ENCODE assay signal across 8 cellular contexts in genomic region chr5:96431376-96432244, GRCh38. TPM values are rescaled to one million over a fixed set of nuclear protein-coding genes. Genes with fewer than 3 reads are reported as not detected.
A peak's percentile ranks its signal among the peaks of the same experiment; 100 is the strongest.
DNase-seq lines count a peak whose midpoint lies in the region; ATAC-seq and FAIRE-seq lines count a peak whose summit lies in the region.

No MANE protein-coding gene starts in this region.

- no peak for ATAC-seq in HG02678 (IDR thresholded peaks at IDR 0.05; ENCODE audit: unreplicated experiment)

- DNase-seq in GM18507 (ENCODE audit: extremely low spot score, insufficient read length, low read depth) (no peak), NCI-H2107 treated with DMSO at 0.1 percent for 48 hours (lab: John Stamatoyannopoulos, UW; ENCODE audit: unreplicated experiment) (peak; percentile 34), dermis blood vessel endothelial cell (peak; percentile 28), renal cortical epithelial cell (ENCODE audit: low read depth) (peak; percentile 3), SIG-M5 (lab: John Stamatoyannopoulos, UW) (no peak)
- no peak for DNase-seq in activated CD4-positive, CD25-positive, alpha-beta regulatory T cell (lab: John Stamatoyannopoulos, UW)
- no peak for DNase-seq in activated CD4-positive, alpha-beta T cell treated with anti-CD3 and anti-CD28 coated beads, Interleukin-2, amount 50 U/mL, for 1 hour

- FAIRE-seq in GM18507 (lab: Jason Lieb, UNC): peak; percentile 63

RNA-seq across cellular contexts. Expression of gene PCSK1, which starts 1.4 kb away (rescaled TPM):
- total RNA-seq in dermis blood vessel endothelial cell: 0.51 TPM in 2 replicates
- total RNA-seq in renal cortical epithelial cell: not detected in 2 replicates

Comparison
In these comparisons a context has a peak if more than half of its experiments do, and no peak if none do; other contexts are left out.
1. DNase-seq: peak in NCI-H2107 treated with DMSO at 0.1 percent for 48 hours (single experiment), dermis blood vessel endothelial cell (single experiment) and renal cortical epithelial cell (single experiment); none in GM18507 (single experiment), activated CD4-positive, CD25-positive, alpha-beta regulatory T cell (0 of 4), SIG-M5 (single experiment) and activated CD4-positive, alpha-beta T cell treated with anti-CD3 and anti-CD28 coated beads, Interleukin-2, amount 50 U/mL, for 1 hour (single experiment).